Comparison of ENCODE assay signal across 1 cellular context in genomic region chr6:422423-423061, GRCh38.
TF ChIP-seq lines count a peak whose summit lies in the region.

No MANE protein-coding gene starts in this region.

TF ChIP-seq in GM12878, 131 proteins besides CTCF, POLR2A, EP300 and RAD21 (continued from another document and continues in another):
- TF ChIP-seq, protein P1, sequence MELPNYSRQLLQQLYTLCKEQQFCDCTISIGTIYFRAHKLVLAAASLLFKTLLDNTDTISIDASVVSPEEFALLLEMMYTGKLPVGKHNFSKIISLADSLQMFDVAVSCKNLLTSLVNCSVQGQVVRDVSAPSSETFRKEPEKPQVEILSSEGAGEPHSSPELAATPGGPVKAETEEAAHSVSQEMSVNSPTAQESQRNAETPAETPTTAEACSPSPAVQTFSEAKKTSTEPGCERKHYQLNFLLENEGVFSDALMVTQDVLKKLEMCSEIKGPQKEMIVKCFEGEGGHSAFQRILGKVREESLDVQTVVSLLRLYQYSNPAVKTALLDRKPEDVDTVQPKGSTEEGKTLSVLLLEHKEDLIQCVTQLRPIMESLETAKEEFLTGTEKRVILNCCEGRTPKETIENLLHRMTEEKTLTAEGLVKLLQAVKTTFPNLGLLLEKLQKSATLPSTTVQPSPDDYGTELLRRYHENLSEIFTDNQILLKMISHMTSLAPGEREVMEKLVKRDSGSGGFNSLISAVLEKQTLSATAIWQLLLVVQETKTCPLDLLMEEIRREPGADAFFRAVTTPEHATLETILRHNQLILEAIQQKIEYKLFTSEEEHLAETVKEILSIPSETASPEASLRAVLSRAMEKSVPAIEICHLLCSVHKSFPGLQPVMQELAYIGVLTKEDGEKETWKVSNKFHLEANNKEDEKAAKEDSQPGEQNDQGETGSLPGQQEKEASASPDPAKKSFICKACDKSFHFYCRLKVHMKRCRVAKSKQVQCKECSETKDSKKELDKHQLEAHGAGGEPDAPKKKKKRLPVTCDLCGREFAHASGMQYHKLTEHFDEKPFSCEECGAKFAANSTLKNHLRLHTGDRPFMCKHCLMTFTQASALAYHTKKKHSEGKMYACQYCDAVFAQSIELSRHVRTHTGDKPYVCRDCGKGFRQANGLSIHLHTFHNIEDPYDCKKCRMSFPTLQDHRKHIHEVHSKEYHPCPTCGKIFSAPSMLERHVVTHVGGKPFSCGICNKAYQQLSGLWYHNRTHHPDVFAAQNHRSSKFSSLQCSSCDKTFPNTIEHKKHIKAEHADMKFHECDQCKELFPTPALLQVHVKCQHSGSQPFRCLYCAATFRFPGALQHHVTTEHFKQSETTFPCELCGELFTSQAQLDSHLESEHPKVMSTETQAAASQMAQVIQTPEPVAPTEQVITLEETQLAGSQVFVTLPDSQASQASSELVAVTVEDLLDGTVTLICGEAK (IDR thresholded peaks at IDR 0.05; ENCODE audit: borderline replicate concordance) = no peak
- TF ChIP-seq WRNIP1 (IDR thresholded peaks at IDR 0.05; ENCODE audit: borderline replicate concordance, low read depth, low read length) = no peak
- no peak for TF ChIP-seq TCF3 (IDR thresholded peaks at IDR 0.05; ENCODE audit: borderline replicate concordance, insufficient read depth, low read depth, low read length)
- no peak for TF ChIP-seq ZNF622 (IDR thresholded peaks at IDR 0.05)
- no peak for TF ChIP-seq ESRRA (IDR thresholded peaks at IDR 0.05; ENCODE audit: low read length)
- no peak for TF ChIP-seq MTA3 (IDR thresholded peaks at IDR 0.05; ENCODE audit: borderline replicate concordance, low read length)
- 0 out of 2 replicates have a peak, but pooled peaks have one; percentile 29 for TF ChIP-seq CBFB (IDR thresholded peaks at IDR 0.05; ENCODE audit: low read depth)
- no peak for TF ChIP-seq SIX5 (IDR thresholded peaks at IDR 0.05; ENCODE audit: low read depth, low read length, severe bottlenecking)
- TF ChIP-seq IRF3 (IDR thresholded peaks at IDR 0.05) = no peak
- peak; percentile 29; the same call in 1 of the 2 replicates for TF ChIP-seq ZNF687 (IDR thresholded peaks at IDR 0.05)
- TF ChIP-seq, protein P2, sequence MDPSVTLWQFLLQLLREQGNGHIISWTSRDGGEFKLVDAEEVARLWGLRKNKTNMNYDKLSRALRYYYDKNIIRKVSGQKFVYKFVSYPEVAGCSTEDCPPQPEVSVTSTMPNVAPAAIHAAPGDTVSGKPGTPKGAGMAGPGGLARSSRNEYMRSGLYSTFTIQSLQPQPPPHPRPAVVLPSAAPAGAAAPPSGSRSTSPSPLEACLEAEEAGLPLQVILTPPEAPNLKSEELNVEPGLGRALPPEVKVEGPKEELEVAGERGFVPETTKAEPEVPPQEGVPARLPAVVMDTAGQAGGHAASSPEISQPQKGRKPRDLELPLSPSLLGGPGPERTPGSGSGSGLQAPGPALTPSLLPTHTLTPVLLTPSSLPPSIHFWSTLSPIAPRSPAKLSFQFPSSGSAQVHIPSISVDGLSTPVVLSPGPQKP (IDR thresholded peaks at IDR 0.05; ENCODE audit: low read depth, low read length) = no peak
- TF ChIP-seq, protein P3, sequence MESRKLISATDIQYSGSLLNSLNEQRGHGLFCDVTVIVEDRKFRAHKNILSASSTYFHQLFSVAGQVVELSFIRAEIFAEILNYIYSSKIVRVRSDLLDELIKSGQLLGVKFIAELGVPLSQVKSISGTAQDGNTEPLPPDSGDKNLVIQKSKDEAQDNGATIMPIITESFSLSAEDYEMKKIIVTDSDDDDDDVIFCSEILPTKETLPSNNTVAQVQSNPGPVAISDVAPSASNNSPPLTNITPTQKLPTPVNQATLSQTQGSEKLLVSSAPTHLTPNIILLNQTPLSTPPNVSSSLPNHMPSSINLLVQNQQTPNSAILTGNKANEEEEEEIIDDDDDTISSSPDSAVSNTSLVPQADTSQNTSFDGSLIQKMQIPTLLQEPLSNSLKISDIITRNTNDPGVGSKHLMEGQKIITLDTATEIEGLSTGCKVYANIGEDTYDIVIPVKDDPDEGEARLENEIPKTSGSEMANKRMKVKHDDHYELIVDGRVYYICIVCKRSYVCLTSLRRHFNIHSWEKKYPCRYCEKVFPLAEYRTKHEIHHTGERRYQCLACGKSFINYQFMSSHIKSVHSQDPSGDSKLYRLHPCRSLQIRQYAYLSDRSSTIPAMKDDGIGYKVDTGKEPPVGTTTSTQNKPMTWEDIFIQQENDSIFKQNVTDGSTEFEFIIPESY (IDR thresholded peaks at IDR 0.05) = no peak
- TF ChIP-seq, protein P4, sequence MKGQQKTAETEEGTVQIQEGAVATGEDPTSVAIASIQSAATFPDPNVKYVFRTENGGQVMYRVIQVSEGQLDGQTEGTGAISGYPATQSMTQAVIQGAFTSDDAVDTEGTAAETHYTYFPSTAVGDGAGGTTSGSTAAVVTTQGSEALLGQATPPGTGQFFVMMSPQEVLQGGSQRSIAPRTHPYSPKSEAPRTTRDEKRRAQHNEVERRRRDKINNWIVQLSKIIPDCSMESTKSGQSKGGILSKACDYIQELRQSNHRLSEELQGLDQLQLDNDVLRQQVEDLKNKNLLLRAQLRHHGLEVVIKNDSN (IDR thresholded peaks at IDR 0.05; ENCODE audit: borderline replicate concordance, extremely low read length, insufficient read depth, low read depth, low read length) = no peak
- TF ChIP-seq ATF7 (IDR thresholded peaks at IDR 0.05; ENCODE audit: low read depth) = 0 out of 2 replicates have a peak, but pooled peaks have one; percentile 29
- TF ChIP-seq BMI1 (IDR thresholded peaks at IDR 0.05; ENCODE audit: borderline replicate concordance) = no peak
- no peak for TF ChIP-seq TCF7 (IDR thresholded peaks at IDR 0.05; ENCODE audit: borderline replicate concordance)
- TF ChIP-seq ETV6 (conservative IDR thresholded peaks at IDR 0.05 in 1 of 2, IDR thresholded peaks at IDR 0.05 in 1 of 2; ENCODE audit: borderline replicate concordance in 1 of 2, low read depth in 1 of 2) = no peak
- no peak for TF ChIP-seq E2F8 (IDR thresholded peaks at IDR 0.05; ENCODE audit: low read depth, partially characterized antibody)
- no peak for TF ChIP-seq NFXL1 (IDR thresholded peaks at IDR 0.05; ENCODE audit: borderline replicate concordance)
- TF ChIP-seq STAT3 (IDR thresholded peaks at IDR 0.05; ENCODE audit: low read depth, low read length) = no peak
- TF ChIP-seq NR2C1 (IDR thresholded peaks at IDR 0.05) = no peak
- no peak for TF ChIP-seq RBBP5 (conservative IDR thresholded peaks at IDR 0.05)
- TF ChIP-seq EGR1 (IDR thresholded peaks at IDR 0.05; ENCODE audit: borderline replicate concordance in 1 of 2, low read depth in 2 of 2, low read length in 2 of 2) = no peak
- no peak for TF ChIP-seq TCF12 (IDR thresholded peaks at IDR 0.05; ENCODE audit: low read depth, low read length)
- TF ChIP-seq SREBF1 (IDR thresholded peaks at IDR 0.05; ENCODE audit: low read length) = no peak
- TF ChIP-seq EED (IDR thresholded peaks at IDR 0.05; ENCODE audit: low read depth) = 0 out of 2 replicates have a peak, but pooled peaks have one; percentile 12
- TF ChIP-seq RFX5 (IDR thresholded peaks at IDR 0.05; ENCODE audit: low read depth, low read length) = no peak
- TF ChIP-seq ZNF207 (IDR thresholded peaks at IDR 0.05; ENCODE audit: borderline replicate concordance) = no peak
- TF ChIP-seq GABPA (IDR thresholded peaks at IDR 0.05; ENCODE audit: low read depth) = no peak
- no peak for TF ChIP-seq RB1 (IDR thresholded peaks at IDR 0.05; ENCODE audit: borderline replicate concordance)
- TF ChIP-seq, protein P5, sequence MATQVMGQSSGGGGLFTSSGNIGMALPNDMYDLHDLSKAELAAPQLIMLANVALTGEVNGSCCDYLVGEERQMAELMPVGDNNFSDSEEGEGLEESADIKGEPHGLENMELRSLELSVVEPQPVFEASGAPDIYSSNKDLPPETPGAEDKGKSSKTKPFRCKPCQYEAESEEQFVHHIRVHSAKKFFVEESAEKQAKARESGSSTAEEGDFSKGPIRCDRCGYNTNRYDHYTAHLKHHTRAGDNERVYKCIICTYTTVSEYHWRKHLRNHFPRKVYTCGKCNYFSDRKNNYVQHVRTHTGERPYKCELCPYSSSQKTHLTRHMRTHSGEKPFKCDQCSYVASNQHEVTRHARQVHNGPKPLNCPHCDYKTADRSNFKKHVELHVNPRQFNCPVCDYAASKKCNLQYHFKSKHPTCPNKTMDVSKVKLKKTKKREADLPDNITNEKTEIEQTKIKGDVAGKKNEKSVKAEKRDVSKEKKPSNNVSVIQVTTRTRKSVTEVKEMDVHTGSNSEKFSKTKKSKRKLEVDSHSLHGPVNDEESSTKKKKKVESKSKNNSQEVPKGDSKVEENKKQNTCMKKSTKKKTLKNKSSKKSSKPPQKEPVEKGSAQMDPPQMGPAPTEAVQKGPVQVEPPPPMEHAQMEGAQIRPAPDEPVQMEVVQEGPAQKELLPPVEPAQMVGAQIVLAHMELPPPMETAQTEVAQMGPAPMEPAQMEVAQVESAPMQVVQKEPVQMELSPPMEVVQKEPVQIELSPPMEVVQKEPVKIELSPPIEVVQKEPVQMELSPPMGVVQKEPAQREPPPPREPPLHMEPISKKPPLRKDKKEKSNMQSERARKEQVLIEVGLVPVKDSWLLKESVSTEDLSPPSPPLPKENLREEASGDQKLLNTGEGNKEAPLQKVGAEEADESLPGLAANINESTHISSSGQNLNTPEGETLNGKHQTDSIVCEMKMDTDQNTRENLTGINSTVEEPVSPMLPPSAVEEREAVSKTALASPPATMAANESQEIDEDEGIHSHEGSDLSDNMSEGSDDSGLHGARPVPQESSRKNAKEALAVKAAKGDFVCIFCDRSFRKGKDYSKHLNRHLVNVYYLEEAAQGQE (IDR thresholded peaks at IDR 0.05; ENCODE audit: low read depth, low read length) = no peak
- TF ChIP-seq CHD1 (IDR thresholded peaks at IDR 0.05; ENCODE audit: low read depth, low read length) = no peak
- no peak for TF ChIP-seq POU2F2 (IDR thresholded peaks at IDR 0.05; ENCODE audit: borderline replicate concordance, low read depth, low read length)
- TF ChIP-seq NR2C2 (IDR thresholded peaks at IDR 0.05; ENCODE audit: borderline replicate concordance, control insufficient read depth, insufficient read length, low read depth) = no peak
- TF ChIP-seq PAX5 (IDR thresholded peaks at IDR 0.05; ENCODE audit: borderline replicate concordance, low read depth, low read length) = peak; percentile 71
- TF ChIP-seq, protein P6, sequence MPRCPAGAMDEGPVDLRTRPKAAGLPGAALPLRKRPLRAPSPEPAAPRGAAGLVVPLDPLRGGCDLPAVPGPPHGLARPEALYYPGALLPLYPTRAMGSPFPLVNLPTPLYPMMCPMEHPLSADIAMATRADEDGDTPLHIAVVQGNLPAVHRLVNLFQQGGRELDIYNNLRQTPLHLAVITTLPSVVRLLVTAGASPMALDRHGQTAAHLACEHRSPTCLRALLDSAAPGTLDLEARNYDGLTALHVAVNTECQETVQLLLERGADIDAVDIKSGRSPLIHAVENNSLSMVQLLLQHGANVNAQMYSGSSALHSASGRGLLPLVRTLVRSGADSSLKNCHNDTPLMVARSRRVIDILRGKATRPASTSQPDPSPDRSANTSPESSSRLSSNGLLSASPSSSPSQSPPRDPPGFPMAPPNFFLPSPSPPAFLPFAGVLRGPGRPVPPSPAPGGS (IDR thresholded peaks at IDR 0.05; ENCODE audit: borderline replicate concordance, insufficient read depth, low read depth, low read length, poor library complexity, severe bottlenecking) = no peak
- TF ChIP-seq JUND (IDR thresholded peaks at IDR 0.05; ENCODE audit: low read depth, low read length) = no peak
